ENCODE assay signal across 25 cellular contexts in the genomic region with DNA sequence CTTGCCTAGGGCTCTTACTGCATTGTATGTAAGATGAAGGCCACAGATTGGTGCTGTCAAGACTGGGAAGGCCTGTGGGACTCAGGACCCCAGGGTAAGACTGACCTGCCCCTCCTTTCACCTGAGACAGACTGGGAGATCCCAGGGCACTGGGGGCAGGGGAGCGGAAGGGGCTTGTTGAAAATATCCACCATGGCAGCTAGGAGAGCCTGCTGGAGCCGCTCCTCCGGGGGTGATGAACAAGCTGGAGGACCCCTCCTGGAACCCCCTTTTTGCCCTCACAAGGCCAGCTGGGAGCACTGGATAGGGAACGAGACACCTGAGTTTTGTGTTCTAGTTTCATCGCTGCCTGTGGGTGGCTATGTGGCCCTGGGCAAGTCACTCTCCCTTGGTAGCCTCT. TPM values are rescaled to one million over a fixed set of nuclear protein-coding genes. Genes with fewer than 3 reads are reported as not detected.
DNase-seq lines count a peak whose midpoint lies in the region; ATAC-seq and TF ChIP-seq lines count a peak whose summit lies in the region.
"Had no signal": no experiment of that assay in that cellular context is flagged by ENCODE, and none has a peak within 500 bp of the region (broad histone marks: within the 10 kb centered on the region; RNA-seq: fewer than 3 reads in every experiment).

No MANE protein-coding gene starts in this region.

- H3K4me1 Mint-ChIP-seq in activated CD8-positive, alpha-beta T cell treated with anti-CD3 and anti-CD28 coated beads, Interleukin-2, amount 10 ng/mL, durations not matched to agents 7 days and 5 days (ENCODE audit: low read depth), result peaks cover 32% of the 10 kb centered on the region
- peaks cover 27% of the 10 kb centered on the region for H3K4me1 Mint-ChIP-seq in activated CD8-positive, alpha-beta T cell treated with anti-CD3 and anti-CD28 coated beads for 36 hours (ENCODE audit: low read depth)
- H3K4me1 Mint-ChIP-seq in naive thymus-derived CD8-positive, alpha-beta T cell, result peaks cover 20 to 32% (median 24%) of the 10 kb centered on the region in 4 donors
- no peaks in the 10 kb centered on the region for H3K4me1 Mint-ChIP-seq in type B pancreatic cell (ENCODE audit: unreplicated experiment)

- CTCF ChIA-PET in activated CD8-positive, alpha-beta T cell treated with anti-CD3 and anti-CD28 coated beads, Interleukin-2, amount 10 ng/mL, durations not matched to agents 7 days and 5 days (lab: Charles Lee), result interaction anchor here (1.4 to 1.8 kb wide), 2 partner anchors 9 to 166 kb away, joined by 4 read pairs; a partner anchor contains a TSS
- CTCF ChIA-PET in activated CD8-positive, alpha-beta T cell treated with anti-CD3 and anti-CD28 coated beads for 36 hours (lab: Charles Lee), result no interaction called here
- CTCF ChIA-PET in GM10248 (lab: Yijun Ruan, JAX), result interaction anchor here (1.1 kb wide), 1 partner anchor 50 kb away, joined by 3 read pairs; no protein-coding TSS in a partner anchor

- intact Hi-C loops in activated CD8-positive, alpha-beta T cell treated with anti-CD3 and anti-CD28 coated beads for 36 hours (cut with micrococcal nuclease), result no loop called here

- peak overlapping the region; percentile 12 for H3K27ac Mint-ChIP-seq in activated CD8-positive, alpha-beta T cell treated with anti-CD3 and anti-CD28 coated beads, Interleukin-2, amount 10 ng/mL, durations not matched to agents 7 days and 5 days
- H3K27ac Mint-ChIP-seq in activated CD8-positive, alpha-beta T cell treated with anti-CD3 and anti-CD28 coated beads for 36 hours, result no peak overlapping the region
- H3K27ac Mint-ChIP-seq in naive thymus-derived CD8-positive, alpha-beta T cell, result peak overlapping the region in 7 of 10 donors; percentile 19 to 95 (median 69)
- H3K27ac Mint-ChIP-seq in type B pancreatic cell, result no peak overlapping the region
- H3K27ac Mint-ChIP-seq: activated T-cell treated with anti-CD3 and anti-CD28 coated beads, Interleukin-2, amount 50 U/mL, for 24 hours had no signal

- POLR2A ChIA-PET in activated CD8-positive, alpha-beta T cell treated with anti-CD3 and anti-CD28 coated beads, Interleukin-2, amount 10 ng/mL, durations not matched to agents 7 days and 5 days (lab: Charles Lee), result no interaction called here
- POLR2A ChIA-PET in activated CD8-positive, alpha-beta T cell treated with anti-CD3 and anti-CD28 coated beads for 36 hours (lab: Charles Lee), result interaction anchor here (0.7 kb wide), 1 partner anchor 9 kb away, joined by 3 read pairs; no protein-coding TSS in a partner anchor
- POLR2A ChIA-PET in naive thymus-derived CD8-positive, alpha-beta T cell (lab: Charles Lee), result no interaction called here
- POLR2A ChIA-PET in GM10248 (lab: Yijun Ruan, JAX), result no interaction called here

- H3K9me3 Mint-ChIP-seq in activated CD8-positive, alpha-beta T cell treated with anti-CD3 and anti-CD28 coated beads, Interleukin-2, amount 10 ng/mL, durations not matched to agents 7 days and 5 days (ENCODE audit: insufficient read depth), result no peaks in the 10 kb centered on the region
- H3K9me3 Mint-ChIP-seq in activated CD8-positive, alpha-beta T cell treated with anti-CD3 and anti-CD28 coated beads for 36 hours, result no peaks in the 10 kb centered on the region
- H3K9me3 Mint-ChIP-seq in naive thymus-derived CD8-positive, alpha-beta T cell, result no peaks in the 10 kb centered on the region
- no peaks in the 10 kb centered on the region for H3K9me3 Mint-ChIP-seq in type B pancreatic cell
- H3K9me3 Mint-ChIP-seq: activated T-cell treated with anti-CD3 and anti-CD28 coated beads, Interleukin-2, amount 50 U/mL, for 24 hours had no signal

- no peak for DNase-seq in activated CD8-positive, alpha-beta T cell treated with anti-CD3 and anti-CD28 coated beads, Interleukin-2, amount 10 ng/mL, durations not matched to agents 7 days and 5 days
- no peak for DNase-seq in activated CD8-positive, alpha-beta T cell treated with anti-CD3 and anti-CD28 coated beads for 36 hours
- no peak for DNase-seq in caudate nucleus (lab: John Stamatoyannopoulos, UW)
- no peak for DNase-seq in naive thymus-derived CD8-positive, alpha-beta T cell
- peak; percentile 40 for DNase-seq in type B pancreatic cell (ENCODE audit: extremely low spot score, unreplicated experiment)
- DNase-seq in NCI-H774 (lab: John Stamatoyannopoulos, UW), result no peak
- DNase-seq in GM10248 (ENCODE audit: extremely low spot score), result no peak
- DNase-seq in SIG-M5 treated with dmso at 0.1 percent for 504 hours (lab: John Stamatoyannopoulos, UW; ENCODE audit: unreplicated experiment), result no peak
- DNase-seq: activated naive CD4-positive, alpha-beta T cell; activated T-cell treated with anti-CD3 and anti-CD28 coated beads, Interleukin-2, amount 50 U/mL, for 24 hours; brain microvascular endothelial cell; effector CD8-positive, alpha-beta T cell; foreskin melanocyte; GF-D8; GOT3; KBM-7; mesenchymal stem cell; MG63; NCI-H1417 treated with DMSO at 0.1 percent for 48 hours; NCI-H2081 treated with DMSO at 0.1 percent for 48 hours; NCI-H82; stimulated activated CD4-positive, alpha-beta T cell treated with anti-CD3 and anti-CD28 coated beads, Interleukin-4, amount 100 ng/mL, for 1 hour; stimulated activated naive CD4-positive, alpha-beta T cell; SW 1271 had no signal

- no peaks in the 10 kb centered on the region for H3K27me3 Mint-ChIP-seq in activated CD8-positive, alpha-beta T cell treated with anti-CD3 and anti-CD28 coated beads, Interleukin-2, amount 10 ng/mL, durations not matched to agents 7 days and 5 days (ENCODE audit: low read depth)
- H3K27me3 Mint-ChIP-seq in activated CD8-positive, alpha-beta T cell treated with anti-CD3 and anti-CD28 coated beads for 36 hours, result no peaks in the 10 kb centered on the region
- H3K27me3 Mint-ChIP-seq in naive thymus-derived CD8-positive, alpha-beta T cell, result no peaks in the 10 kb centered on the region
- H3K27me3 Mint-ChIP-seq in type B pancreatic cell, result no peaks in the 10 kb centered on the region
- H3K27me3 Mint-ChIP-seq: activated T-cell treated with anti-CD3 and anti-CD28 coated beads, Interleukin-2, amount 50 U/mL, for 24 hours had no signal

- ATAC-seq in activated CD8-positive, alpha-beta T cell treated with anti-CD3 and anti-CD28 coated beads, Interleukin-2, amount 10 ng/mL, durations not matched to agents 7 days and 5 days, result no peak
- ATAC-seq in activated CD8-positive, alpha-beta T cell treated with anti-CD3 and anti-CD28 coated beads for 36 hours, result no peak
- ATAC-seq in naive thymus-derived CD8-positive, alpha-beta T cell, result no peak
- ATAC-seq: activated CD4-positive, CD25-positive, alpha-beta regulatory T cell treated with anti-CD3 and anti-CD28 coated beads, Interleukin-2, amount 50 U/mL, for 24 hours had no signal

- H3K36me3 Mint-ChIP-seq in activated CD8-positive, alpha-beta T cell treated with anti-CD3 and anti-CD28 coated beads, Interleukin-2, amount 10 ng/mL, durations not matched to agents 7 days and 5 days (ENCODE audit: low read depth), result peaks cover 31% of the 10 kb centered on the region
- H3K36me3 Mint-ChIP-seq in activated CD8-positive, alpha-beta T cell treated with anti-CD3 and anti-CD28 coated beads for 36 hours (ENCODE audit: low read depth), result peaks cover 16% of the 10 kb centered on the region
- peaks cover 0 to 5% (median 4%) of the 10 kb centered on the region in 3 donors for H3K36me3 Mint-ChIP-seq in naive thymus-derived CD8-positive, alpha-beta T cell
- no peaks in the 10 kb centered on the region for H3K36me3 Mint-ChIP-seq in type B pancreatic cell

- no peak overlapping the region for H3K4me3 Mint-ChIP-seq in activated CD8-positive, alpha-beta T cell treated with anti-CD3 and anti-CD28 coated beads, Interleukin-2, amount 10 ng/mL, durations not matched to agents 7 days and 5 days
- H3K4me3 Mint-ChIP-seq in activated CD8-positive, alpha-beta T cell treated with anti-CD3 and anti-CD28 coated beads for 36 hours, result no peak overlapping the region
- no peak overlapping the region for H3K4me3 Mint-ChIP-seq in naive thymus-derived CD8-positive, alpha-beta T cell
- no peak overlapping the region for H3K4me3 Mint-ChIP-seq in type B pancreatic cell
- H3K4me3 Mint-ChIP-seq: activated T-cell treated with anti-CD3 and anti-CD28 coated beads, Interleukin-2, amount 50 U/mL, for 24 hours had no signal

- TF ChIP-seq CTCF in activated CD8-positive, alpha-beta T cell treated with anti-CD3 and anti-CD28 coated beads for 36 hours (IDR thresholded peaks at IDR 0.05), result no peak
- no peak for TF ChIP-seq CTCF in type B pancreatic cell (conservative IDR thresholded peaks at IDR 0.05)
- no peak for TF ChIP-seq CTCF in GM10248 (IDR thresholded peaks at IDR 0.05; ENCODE audit: control extremely low read depth, extremely low read depth, low read depth, missing control alignments)

- H3K27ac ChIP-seq in caudate nucleus (ENCODE audit: low read depth, low read length), result peak overlapping the region; percentile 27
- H3K27ac ChIP-seq: brain microvascular endothelial cell had no signal

RNA-seq across cellular contexts. Expression of a gene that starts 9.2 kb away (rescaled TPM):
- 1 to 10 TPM; 1.9 to 2.0 TPM for total RNA-seq in activated CD8-positive, alpha-beta T cell treated with anti-CD3 and anti-CD28 coated beads, Interleukin-2, amount 10 ng/mL, durations not matched to agents 7 days and 5 days
- 1 to 10 TPM; 3.0 to 3.7 TPM for total RNA-seq in activated CD8-positive, alpha-beta T cell treated with anti-CD3 and anti-CD28 coated beads for 36 hours
- 1 to 10 TPM; 2.7 to 3.3 TPM for total RNA-seq in naive thymus-derived CD8-positive, alpha-beta T cell
- polyA plus RNA-seq in naive thymus-derived CD8-positive, alpha-beta T cell, result 1 to 10 TPM in 1 of 3 donors, under 1 TPM in 2; 0.81 to 1.5 (median 0.98) TPM
- 4.9 and 7.4 TPM in 2 replicates for total RNA-seq in type B pancreatic cell (ENCODE audit: low replicate concordance)

RNA-seq across cellular contexts. Expression of a gene that starts 54.8 kb away (rescaled TPM):
- 100 to 1,000 TPM; 288 to 291 TPM for total RNA-seq in activated CD8-positive, alpha-beta T cell treated with anti-CD3 and anti-CD28 coated beads, Interleukin-2, amount 10 ng/mL, durations not matched to agents 7 days and 5 days
- 100 to 1,000 TPM; 259 to 282 TPM for total RNA-seq in activated CD8-positive, alpha-beta T cell treated with anti-CD3 and anti-CD28 coated beads for 36 hours
- total RNA-seq in naive thymus-derived CD8-positive, alpha-beta T cell, result 10 to 100 TPM; 79.0 to 79.4 TPM
- polyA plus RNA-seq in naive thymus-derived CD8-positive, alpha-beta T cell, result 10 to 100 TPM; 47.2 to 50.4 (median 50.1) TPM
- 149 and 177 TPM in 2 replicates for total RNA-seq in type B pancreatic cell (ENCODE audit: low replicate concordance)

Comparison
In these comparisons a context has a peak if more than half of its experiments do, and no peak if none do; other contexts are left out.
1. H3K27ac Mint-ChIP-seq: peak in activated CD8-positive, alpha-beta T cell treated with anti-CD3 and anti-CD28 coated beads, Interleukin-2, amount 10 ng/mL, durations not matched to agents 7 days and 5 days (single experiment) and naive thymus-derived CD8-positive, alpha-beta T cell (7 of 10); none in activated CD8-positive, alpha-beta T cell treated with anti-CD3 and anti-CD28 coated beads for 36 hours (single experiment) and type B pancreatic cell (single experiment).